ENCODE assay signal across 1 cellular context in genomic region chr15:90716976-90717821, GRCh38.
TF ChIP-seq lines count a peak whose summit lies in the region.

Gene BLM, plus strand, starts transcription at chr15:90717346. Its CDS starts 30,047 bp downstream, at chr15:90747393.

TF ChIP-seq in K562, 482 proteins besides CTCF, POLR2A, EP300 and RAD21 (continued from another document and continues in another):
- TF ChIP-seq MGA (IDR thresholded peaks at IDR 0.05) (peak; percentile 79), ZNF655 (CRISPR knock-in tag; IDR thresholded peaks at IDR 0.05) (no peak), ZMIZ1 (IDR thresholded peaks at IDR 0.05; ENCODE audit: low read depth in 2 of 2, low read length in 2 of 2) (no peak), EGR1 (conservative IDR thresholded peaks at IDR 0.05) (peak; percentile 56), LEF1 (IDR thresholded peaks at IDR 0.05) (no peak), ARID4B (CRISPR knock-in tag; IDR thresholded peaks at IDR 0.05) (peak; percentile 83; the same call in 1 of the 2 replicates), KLF6 (CRISPR knock-in tag; IDR thresholded peaks at IDR 0.05; ENCODE audit: borderline replicate concordance) (no peak), ELK1 (CRISPR knock-in tag; IDR thresholded peaks at IDR 0.05) (no peak), MTA2 (IDR thresholded peaks at IDR 0.05; ENCODE audit: low read depth) (no peak), CAMTA2 (CRISPR knock-in tag; conservative IDR thresholded peaks at IDR 0.05) (no peak), MAX (CRISPR knock-in tag; IDR thresholded peaks at IDR 0.05) (no peak; the same call in 1 of the 2 replicates), TCFL5 (CRISPR knock-in tag; conservative IDR thresholded peaks at IDR 0.05) (no peak), ZNF174 (CRISPR knock-in tag; IDR thresholded peaks at IDR 0.05) (no peak), EWSR1 (IDR thresholded peaks at IDR 0.05; ENCODE audit: borderline replicate concordance, low read depth, partially characterized antibody) (no peak), NR0B1 (IDR thresholded peaks at IDR 0.05; ENCODE audit: partially characterized antibody) (no peak), YBX1 (IDR thresholded peaks at IDR 0.05) (no peak), ZNF766 (CRISPR knock-in tag; conservative IDR thresholded peaks at IDR 0.05) (peak; percentile 58; the same call in 1 of the 2 replicates), TSC22D4 (tag; IDR thresholded peaks at IDR 0.05) (no peak), MAZ (CRISPR knock-in tag; conservative IDR thresholded peaks at IDR 0.05 in 1 of 2, IDR thresholded peaks at IDR 0.05 in 1 of 2) (peak in 1 of 2 experiments; percentile 36; a peak in 1 of 4 replicates), ETV5 (CRISPR knock-in tag; IDR thresholded peaks at IDR 0.05; ENCODE audit: low read depth) (peak; percentile 84), SMARCB1 (IDR thresholded peaks at IDR 0.05; ENCODE audit: insufficient read length, low read depth) (no peak), HNRNPH1 (optimal IDR thresholded peaks at IDR 0.05; ENCODE audit: low read depth, low read length) (no peak), THAP12 (CRISPR knock-in tag; IDR thresholded peaks at IDR 0.05) (peak; percentile 66; the same call in 1 of the 2 replicates)
